Comparison of ENCODE assay signal across 1 cellular context in genomic region chr12:43883311-43883710, GRCh38.
TF ChIP-seq lines count a peak whose summit lies in the region.

No MANE protein-coding gene starts in this region.

TF ChIP-seq in SK-N-SH treated with all-trans-retinoic acid at 6 μM for 48 hours, 23 proteins besides CTCF, POLR2A, EP300 and RAD21 (continued from another document):
- TF ChIP-seq, protein P1, sequence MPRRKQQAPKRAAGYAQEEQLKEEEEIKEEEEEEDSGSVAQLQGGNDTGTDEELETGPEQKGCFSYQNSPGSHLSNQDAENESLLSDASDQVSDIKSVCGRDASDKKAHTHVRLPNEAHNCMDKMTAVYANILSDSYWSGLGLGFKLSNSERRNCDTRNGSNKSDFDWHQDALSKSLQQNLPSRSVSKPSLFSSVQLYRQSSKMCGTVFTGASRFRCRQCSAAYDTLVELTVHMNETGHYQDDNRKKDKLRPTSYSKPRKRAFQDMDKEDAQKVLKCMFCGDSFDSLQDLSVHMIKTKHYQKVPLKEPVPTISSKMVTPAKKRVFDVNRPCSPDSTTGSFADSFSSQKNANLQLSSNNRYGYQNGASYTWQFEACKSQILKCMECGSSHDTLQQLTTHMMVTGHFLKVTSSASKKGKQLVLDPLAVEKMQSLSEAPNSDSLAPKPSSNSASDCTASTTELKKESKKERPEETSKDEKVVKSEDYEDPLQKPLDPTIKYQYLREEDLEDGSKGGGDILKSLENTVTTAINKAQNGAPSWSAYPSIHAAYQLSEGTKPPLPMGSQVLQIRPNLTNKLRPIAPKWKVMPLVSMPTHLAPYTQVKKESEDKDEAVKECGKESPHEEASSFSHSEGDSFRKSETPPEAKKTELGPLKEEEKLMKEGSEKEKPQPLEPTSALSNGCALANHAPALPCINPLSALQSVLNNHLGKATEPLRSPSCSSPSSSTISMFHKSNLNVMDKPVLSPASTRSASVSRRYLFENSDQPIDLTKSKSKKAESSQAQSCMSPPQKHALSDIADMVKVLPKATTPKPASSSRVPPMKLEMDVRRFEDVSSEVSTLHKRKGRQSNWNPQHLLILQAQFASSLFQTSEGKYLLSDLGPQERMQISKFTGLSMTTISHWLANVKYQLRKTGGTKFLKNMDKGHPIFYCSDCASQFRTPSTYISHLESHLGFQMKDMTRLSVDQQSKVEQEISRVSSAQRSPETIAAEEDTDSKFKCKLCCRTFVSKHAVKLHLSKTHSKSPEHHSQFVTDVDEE (CRISPR knock-in tag; IDR thresholded peaks at IDR 0.05) = peak; percentile 77
- TF ChIP-seq GLIS3 (CRISPR knock-in tag; IDR thresholded peaks at IDR 0.05) (peak; percentile 89; the same call in 1 of the 2 replicates), ZC3H10 (CRISPR knock-in tag; IDR thresholded peaks at IDR 0.05) (no peak), OSR1 (CRISPR knock-in tag; IDR thresholded peaks at IDR 0.05) (no peak), ZNF70 (CRISPR knock-in tag; IDR thresholded peaks at IDR 0.05) (no peak), TCF4 (CRISPR knock-in tag; IDR thresholded peaks at IDR 0.05; ENCODE audit: borderline replicate concordance) (peak; percentile 86), POU6F1 (CRISPR knock-in tag; IDR thresholded peaks at IDR 0.05; ENCODE audit: borderline replicate concordance, low read depth) (no peak; the same call in 1 of the 2 replicates), ESRRG (CRISPR knock-in tag; IDR thresholded peaks at IDR 0.05) (peak; percentile 93), ZFP3 (CRISPR knock-in tag; IDR thresholded peaks at IDR 0.05) (peak; percentile 67), ISL1 (CRISPR knock-in tag; IDR thresholded peaks at IDR 0.05) (peak; percentile 100)
TF ChIP-seq in SK-N-SH treated with all-trans-retinoic acid at 6 μM for 48 hours: peak in this region for 11.
